In genomic region chr3:55459838-55460237, GRCh38 we compare ENCODE assay signal across 38 cellular contexts. TPM values are rescaled to one million over a fixed set of nuclear protein-coding genes. Genes with fewer than 3 reads are reported as not detected.
"Had no signal": no experiment of that assay in that cellular context is flagged by ENCODE, and none has a peak within 500 bp of the region (broad histone marks: within the 10 kb centered on the region; RNA-seq: fewer than 3 reads in every experiment).

No MANE protein-coding gene starts in this region.

- H3K4me3 Mint-ChIP-seq: activated naive CD4-positive, alpha-beta T cell treated with anti-CD3 and anti-CD28 coated beads for 36 hours; activated naive CD4-positive, alpha-beta T cell treated with anti-CD3 and anti-CD28 coated beads, Interleukin-2, amount 10 ng/mL, durations not matched to agents 7 days and 5 days; activated naive CD4-positive, alpha-beta T cell treated with anti-CD3 and anti-CD28 coated beads, Interleukin-2, amount 50 U/mL, for 24 hours; activated naive CD8-positive, alpha-beta T cell; activated naive CD8-positive, alpha-beta T cell treated with anti-CD3 and anti-CD28 coated beads for 36 hours; activated naive CD8-positive, alpha-beta T cell treated with anti-CD3 and anti-CD28 coated beads, Interleukin-2, amount 10 ng/mL, durations not matched to agents 7 days and 5 days; activated naive CD8-positive, alpha-beta T cell treated with anti-CD3 and anti-CD28 coated beads, Interleukin-2, amount 50 U/mL, for 24 hours; activated T-cell treated with anti-CD3 and anti-CD28 coated beads, Interleukin-2, amount 50 U/mL, for 24 hours; activated T-cell treated with anti-CD3 and anti-CD28 coated beads, Interleukin-2, amount 50 U/mL, for 4 hours; activated T-cell treated with anti-CD3 and anti-CD28 coated beads, Interleukin-2, amount 50 U/mL, for 72 hours; activated T-helper 1 cell treated with anti-CD3 and anti-CD28 coated beads, Interleukin-12 subunit alpha, Interleukin-12 subunit beta, Interleukin-2, Interleukin-4 antibody, amounts not matched to agents 30 ng/mL and 10 ng/mL and 1 ng/mL, durations not matched to agents 14 hours and 24 hours and 36 hours; activated T-helper 17 cell treated with anti-CD3 and anti-CD28 coated beads, Interleukin-2, amount 50 U/mL, for 72 hours; brain; central memory CD8-positive, alpha-beta T cell had no signal

- H3K4me3 ChIP-seq: adrenal gland, ascending aorta, body of pancreas, breast epithelium, cardiac muscle cell had no signal

- H3K27me3 ChIP-seq: adrenal gland, ascending aorta, body of pancreas, brain microvascular endothelial cell, breast epithelium, cardiac muscle cell had no signal

- ATAC-seq: activated naive CD8-positive, alpha-beta T cell treated with anti-CD3 and anti-CD28 coated beads, Interleukin-2, amount 50 U/mL, for 24 hours; activated T-cell treated with anti-CD3 and anti-CD28 coated beads, Interleukin-2, amount 50 U/mL, for 4 hours; activated T-cell treated with anti-CD3 and anti-CD28 coated beads, Interleukin-2, amount 50 U/mL, for 72 hours; activated T-helper 17 cell treated with anti-CD3 and anti-CD28 coated beads, Interleukin-2, amount 50 U/mL, for 72 hours; body of pancreas had no signal

- H3K27ac ChIP-seq: adrenal gland, ascending aorta, body of pancreas, brain microvascular endothelial cell, breast epithelium, cardiac muscle cell had no signal

- H3K9me3 Mint-ChIP-seq: activated naive CD4-positive, alpha-beta T cell treated with anti-CD3 and anti-CD28 coated beads for 36 hours; activated naive CD4-positive, alpha-beta T cell treated with anti-CD3 and anti-CD28 coated beads, Interleukin-2, amount 10 ng/mL, durations not matched to agents 7 days and 5 days; activated naive CD8-positive, alpha-beta T cell treated with anti-CD3 and anti-CD28 coated beads for 36 hours; activated naive CD8-positive, alpha-beta T cell treated with anti-CD3 and anti-CD28 coated beads, Interleukin-2, amount 10 ng/mL, durations not matched to agents 7 days and 5 days; activated T-cell treated with anti-CD3 and anti-CD28 coated beads, Interleukin-2, amount 50 U/mL, for 24 hours; activated T-cell treated with anti-CD3 and anti-CD28 coated beads, Interleukin-2, amount 50 U/mL, for 4 hours; activated T-helper 1 cell treated with anti-CD3 and anti-CD28 coated beads, Interleukin-12 subunit alpha, Interleukin-12 subunit beta, Interleukin-2, Interleukin-4 antibody, amounts not matched to agents 30 ng/mL and 10 ng/mL and 1 ng/mL, durations not matched to agents 14 hours and 24 hours and 36 hours; activated T-helper 2 cell treated with anti-CD3 and anti-CD28 coated beads, Interferon-gamma antibody, Interleukin-2, Interleukin-4, amounts not matched to agents 10 μg/mL and 5 μg/mL and 100 μg/mL, durations not matched to agents 14 hours and 24 hours and 36 hours had no signal

- H3K9me3 ChIP-seq: adrenal gland, ascending aorta, body of pancreas, breast epithelium had no signal

- H3K36me3 Mint-ChIP-seq: activated naive CD4-positive, alpha-beta T cell treated with anti-CD3 and anti-CD28 coated beads, Interleukin-2, amount 10 ng/mL, durations not matched to agents 7 days and 5 days; activated naive CD4-positive, alpha-beta T cell treated with anti-CD3 and anti-CD28 coated beads, Interleukin-2, amount 50 U/mL, for 24 hours; activated naive CD8-positive, alpha-beta T cell; activated naive CD8-positive, alpha-beta T cell treated with anti-CD3 and anti-CD28 coated beads for 36 hours; activated naive CD8-positive, alpha-beta T cell treated with anti-CD3 and anti-CD28 coated beads, Interleukin-2, amount 10 ng/mL, durations not matched to agents 7 days and 5 days; brain had no signal

- DNase-seq: activated effector memory CD4-positive, alpha-beta T cell treated with anti-CD3 and anti-CD28 coated beads, Interleukin-2, amount 50 U/mL, for 16 hours; activated effector memory CD4-positive, alpha-beta T cell treated with Interleukin-2 at 50 U/mL for 16 hours; activated gamma-delta T cell; activated gamma-delta T cell treated with Interleukin-2 at 50 U/mL for 16 hours; activated naive CD4-positive, alpha-beta T cell; activated naive CD4-positive, alpha-beta T cell treated with anti-CD3 and anti-CD28 coated beads for 36 hours; activated naive CD4-positive, alpha-beta T cell treated with anti-CD3 and anti-CD28 coated beads, Interleukin-2, amount 10 ng/mL, durations not matched to agents 7 days and 5 days; activated naive CD4-positive, alpha-beta T cell treated with anti-CD3 and anti-CD28 coated beads, Interleukin-2, amount 50 U/mL, for 16 hours; activated naive CD4-positive, alpha-beta T cell treated with Interleukin-2 at 50 U/mL for 16 hours; activated naive CD8-positive, alpha-beta T cell treated with anti-CD3 and anti-CD28 coated beads for 36 hours; activated naive CD8-positive, alpha-beta T cell treated with anti-CD3 and anti-CD28 coated beads, Interleukin-2, amount 10 ng/mL, durations not matched to agents 7 days and 5 days; activated naive CD8-positive, alpha-beta T cell treated with anti-CD3 and anti-CD28 coated beads, Interleukin-2, amount 50 U/mL, for 24 hours; activated T-cell treated with anti-CD3 and anti-CD28 coated beads for 4 hours; activated T-cell treated with anti-CD3 and anti-CD28 coated beads, Interleukin-2, amount 50 U/mL, for 1 hour; activated T-cell treated with anti-CD3 and anti-CD28 coated beads, Interleukin-2, amount 50 U/mL, for 24 hours; activated T-cell treated with anti-CD3 and anti-CD28 coated beads, Interleukin-2, amount 50 U/mL, for 4 hours; activated T-cell treated with anti-CD3 and anti-CD28 coated beads, Interleukin-2, amount 50 U/mL, for 48 hours; activated T-cell treated with anti-CD3 and anti-CD28 coated beads, Interleukin-2, amount 50 U/mL, for 72 hours; adrenal gland; amniotic stem cell; amygdala; anterior cingulate cortex; aorta; body of pancreas; brain microvascular endothelial cell; caudate nucleus; central memory CD4-positive, alpha-beta T cell; cerebellar nuclear complex had no signal

- H3K27ac Mint-ChIP-seq: activated naive CD4-positive, alpha-beta T cell treated with anti-CD3 and anti-CD28 coated beads for 36 hours; activated naive CD4-positive, alpha-beta T cell treated with anti-CD3 and anti-CD28 coated beads, Interleukin-2, amount 10 ng/mL, durations not matched to agents 7 days and 5 days; activated naive CD4-positive, alpha-beta T cell treated with anti-CD3 and anti-CD28 coated beads, Interleukin-2, amount 50 U/mL, for 24 hours; activated naive CD8-positive, alpha-beta T cell; activated naive CD8-positive, alpha-beta T cell treated with anti-CD3 and anti-CD28 coated beads for 36 hours; activated naive CD8-positive, alpha-beta T cell treated with anti-CD3 and anti-CD28 coated beads, Interleukin-2, amount 10 ng/mL, durations not matched to agents 7 days and 5 days; activated naive CD8-positive, alpha-beta T cell treated with anti-CD3 and anti-CD28 coated beads, Interleukin-2, amount 50 U/mL, for 24 hours; activated T-cell treated with anti-CD3 and anti-CD28 coated beads, Interleukin-2, amount 50 U/mL, for 24 hours; activated T-cell treated with anti-CD3 and anti-CD28 coated beads, Interleukin-2, amount 50 U/mL, for 72 hours; activated T-helper 1 cell treated with anti-CD3 and anti-CD28 coated beads, Interleukin-12 subunit alpha, Interleukin-12 subunit beta, Interleukin-2, Interleukin-4 antibody, amounts not matched to agents 30 ng/mL and 10 ng/mL and 1 ng/mL, durations not matched to agents 14 hours and 24 hours and 36 hours; activated T-helper 17 cell treated with anti-CD3 and anti-CD28 coated beads, Interleukin-2, amount 50 U/mL, for 72 hours; activated T-helper 2 cell treated with anti-CD3 and anti-CD28 coated beads, Interferon-gamma antibody, Interleukin-2, Interleukin-4, amounts not matched to agents 10 μg/mL and 5 μg/mL and 100 μg/mL, durations not matched to agents 14 hours and 24 hours and 36 hours; brain had no signal

- H3K36me3 ChIP-seq: adrenal gland, ascending aorta, brain microvascular endothelial cell, breast epithelium, cardiac muscle cell had no signal

- H3K4me1 ChIP-seq: adrenal gland, ascending aorta, body of pancreas, breast epithelium had no signal

- H3K4me1 Mint-ChIP-seq: activated naive CD4-positive, alpha-beta T cell treated with anti-CD3 and anti-CD28 coated beads, Interleukin-2, amount 10 ng/mL, durations not matched to agents 7 days and 5 days; activated naive CD4-positive, alpha-beta T cell treated with anti-CD3 and anti-CD28 coated beads, Interleukin-2, amount 50 U/mL, for 24 hours; activated naive CD8-positive, alpha-beta T cell treated with anti-CD3 and anti-CD28 coated beads for 36 hours; activated naive CD8-positive, alpha-beta T cell treated with anti-CD3 and anti-CD28 coated beads, Interleukin-2, amount 10 ng/mL, durations not matched to agents 7 days and 5 days; activated naive CD8-positive, alpha-beta T cell treated with anti-CD3 and anti-CD28 coated beads, Interleukin-2, amount 50 U/mL, for 24 hours; activated T-helper 17 cell treated with anti-CD3 and anti-CD28 coated beads, Interleukin-2, amount 50 U/mL, for 72 hours; brain; central memory CD8-positive, alpha-beta T cell had no signal

- H3K27me3 Mint-ChIP-seq: activated naive CD4-positive, alpha-beta T cell treated with anti-CD3 and anti-CD28 coated beads, Interleukin-2, amount 10 ng/mL, durations not matched to agents 7 days and 5 days; activated naive CD4-positive, alpha-beta T cell treated with anti-CD3 and anti-CD28 coated beads, Interleukin-2, amount 50 U/mL, for 24 hours; activated naive CD8-positive, alpha-beta T cell; activated naive CD8-positive, alpha-beta T cell treated with anti-CD3 and anti-CD28 coated beads, Interleukin-2, amount 10 ng/mL, durations not matched to agents 7 days and 5 days; activated naive CD8-positive, alpha-beta T cell treated with anti-CD3 and anti-CD28 coated beads, Interleukin-2, amount 50 U/mL, for 24 hours; activated T-cell treated with anti-CD3 and anti-CD28 coated beads, Interleukin-2, amount 50 U/mL, for 24 hours; central memory CD8-positive, alpha-beta T cell had no signal

RNA-seq across cellular contexts. Expression of gene WNT5A, which starts 27.3 kb away (rescaled TPM):
- total RNA-seq: activated naive CD4-positive, alpha-beta T cell treated with anti-CD3 and anti-CD28 coated beads for 36 hours; activated naive CD8-positive, alpha-beta T cell treated with anti-CD3 and anti-CD28 coated beads for 36 hours; activated naive CD8-positive, alpha-beta T cell treated with anti-CD3 and anti-CD28 coated beads, Interleukin-2, amount 10 ng/mL, durations not matched to agents 7 days and 5 days; activated T-helper 1 cell treated with anti-CD3 and anti-CD28 coated beads, Interleukin-12 subunit alpha, Interleukin-12 subunit beta, Interleukin-2, Interleukin-4 antibody, amounts not matched to agents 30 ng/mL and 10 ng/mL and 1 ng/mL, durations not matched to agents 14 hours and 24 hours and 36 hours; activated T-helper 17 cell treated with anti-CD3 and anti-CD28 coated beads, Interleukin-2, amount 50 U/mL, for 72 hours had no signal
